ENCODE assay signal across 25 cellular contexts in the genomic region with DNA sequence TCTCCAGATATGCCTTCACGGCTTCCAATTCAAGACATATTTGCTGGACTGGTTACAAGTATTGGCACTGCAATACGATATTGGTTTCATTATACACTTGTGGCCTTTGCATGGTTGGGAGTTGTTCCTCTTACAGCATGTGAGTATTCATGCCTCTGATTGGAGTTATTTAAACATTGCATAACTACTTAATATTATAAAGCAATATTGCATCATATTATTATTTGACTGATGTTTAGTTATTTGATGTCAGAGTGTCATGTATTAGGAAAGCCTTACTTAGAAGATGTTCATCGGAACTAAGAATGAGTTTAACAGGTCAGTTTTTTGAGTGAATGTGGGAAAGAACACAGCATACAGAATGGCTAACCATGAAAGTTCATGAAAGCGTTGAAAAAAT. TPM values are rescaled to one million over a fixed set of nuclear protein-coding genes. Genes with fewer than 3 reads are reported as not detected.
"Had no signal": no experiment of that assay in that cellular context is flagged by ENCODE, and none has a peak within 500 bp of the region (broad histone marks: within the 10 kb centered on the region; RNA-seq: fewer than 3 reads in every experiment).

No MANE protein-coding gene starts in this region.

- H3K4me3 Mint-ChIP-seq: immature natural killer cell; memory B cell; naive thymus-derived CD8-positive, alpha-beta T cell; nephron; neural progenitor cell; stimulated activated naive B cell treated with anti-CD40 and anti-IgM and Interleukin-4, amounts not matched to agents 10 μg/mL and 1 μg/mL and 100 μg/mL, for 72 hours had no signal

- DNase-seq: hypothalamus; immature natural killer cell; islet precursor cell; left cardiac atrium; left ventricle myocardium superior; naive thymus-derived CD8-positive, alpha-beta T cell; occipital lobe; stimulated activated CD4-positive, alpha-beta T cell treated with anti-CD3 and anti-CD28 coated beads, Interleukin-12 subunit alpha, Interleukin-12 subunit beta, amount 100 ng/mL, for 4 hours; stimulated activated CD4-positive, alpha-beta T cell treated with anti-CD3 and anti-CD28 coated beads, Interleukin-15, amount 100 ng/mL, for 24 hours; stimulated activated CD4-positive, alpha-beta T cell treated with anti-CD3 and anti-CD28 coated beads, Interleukin-2, amount 100 ng/mL, for 24 hours; stimulated activated CD4-positive, alpha-beta T cell treated with anti-CD3 and anti-CD28 coated beads, Interleukin-4, amount 100 ng/mL, for 1 hour; stimulated activated naive B cell treated with anti-CD40 and anti-IgM and Interleukin-4, amounts not matched to agents 10 μg/mL and 1 μg/mL and 100 μg/mL, for 72 hours; stimulated activated naive CD8-positive, alpha-beta T cell treated with anti-CD3 and anti-CD28 coated beads, Interleukin-15, Interleukin-2, amounts not matched to agents 100 U/mL and 50 U/mL, for 24 hours; stomach; testis; thyroid gland; transverse colon; upper lobe of left lung had no signal

- H3K9me3 Mint-ChIP-seq: immature natural killer cell; memory B cell; naive thymus-derived CD8-positive, alpha-beta T cell; neural progenitor cell; stimulated activated naive B cell treated with anti-CD40 and anti-IgM and Interleukin-4, amounts not matched to agents 10 μg/mL and 1 μg/mL and 100 μg/mL, for 72 hours had no signal

- H3K27me3 Mint-ChIP-seq: memory B cell; naive thymus-derived CD8-positive, alpha-beta T cell; stimulated activated naive B cell treated with anti-CD40 and anti-IgM and Interleukin-4, amounts not matched to agents 10 μg/mL and 1 μg/mL and 100 μg/mL, for 72 hours had no signal

- ATAC-seq: left cardiac atrium; left lobe of liver; left ventricle myocardium superior; naive thymus-derived CD8-positive, alpha-beta T cell; sciatic nerve; stimulated activated naive B cell treated with anti-CD40 and anti-IgM and Interleukin-4, amounts not matched to agents 10 μg/mL and 1 μg/mL and 100 μg/mL, for 72 hours; stimulated activated naive CD8-positive, alpha-beta T cell treated with anti-CD3 and anti-CD28 coated beads, Interleukin-15, Interleukin-2, amounts not matched to agents 100 U/mL and 50 U/mL, for 24 hours had no signal

- H3K4me1 Mint-ChIP-seq: neural progenitor cell had no signal

- H3K27ac Mint-ChIP-seq: memory B cell; nephron; neural progenitor cell; stimulated activated naive B cell treated with anti-CD40 and anti-IgM and Interleukin-4, amounts not matched to agents 10 μg/mL and 1 μg/mL and 100 μg/mL, for 72 hours had no signal

- FAIRE-seq: urothelium cell line had no signal

RNA-seq across cellular contexts. Expression of gene ROPN1L, which starts 59.9 kb away (rescaled TPM):
- total RNA-seq: osteocyte had no signal
